ENCODE assay signal across 22 cellular contexts in genomic region chr15:93124126-93124525, GRCh38. TPM values are rescaled to one million over a fixed set of nuclear protein-coding genes. Genes with fewer than 3 reads are reported as not detected.
"Had no signal": no experiment of that assay in that cellular context is flagged by ENCODE, and none has a peak within 500 bp of the region (broad histone marks: within the 10 kb centered on the region; RNA-seq: fewer than 3 reads in every experiment).

No MANE protein-coding gene starts in this region.

- DNase-seq: dermis blood vessel endothelial cell; effector memory CD4-positive, alpha-beta T cell; erythroblast; esophagus squamous epithelium; foreskin melanocyte; glutamatergic neuron; heart right ventricle; hypothalamus; immature natural killer cell; islet precursor cell; kidney glomerular epithelial cell; left colon; left ventricle myocardium inferior; mammary epithelial cell; naive thymus-derived CD8-positive, alpha-beta T cell; stimulated activated CD4-positive, alpha-beta T cell treated with anti-CD3 and anti-CD28 coated beads, Interleukin-2, amount 100 ng/mL, for 24 hours; stimulated activated CD4-positive, alpha-beta T cell treated with anti-CD3 and anti-CD28 coated beads, Interleukin-4, amount 100 ng/mL, for 4 hours; stimulated activated naive CD8-positive, alpha-beta T cell treated with anti-CD3 and anti-CD28 coated beads, Interleukin-15, Interleukin-2, amounts not matched to agents 100 U/mL and 50 U/mL, for 24 hours; substantia nigra; upper lobe of left lung had no signal

- H3K4me3 Mint-ChIP-seq: immature natural killer cell; naive thymus-derived CD8-positive, alpha-beta T cell; stimulated activated memory B cell treated with anti-CD40 and anti-IgM and Interleukin-4, amounts not matched to agents 10 μg/mL and 1 μg/mL and 100 μg/mL, for 72 hours had no signal

- H3K27ac Mint-ChIP-seq: immature natural killer cell; stimulated activated memory B cell treated with anti-CD40 and anti-IgM and Interleukin-4, amounts not matched to agents 10 μg/mL and 1 μg/mL and 100 μg/mL, for 72 hours had no signal

- ATAC-seq: heart right ventricle; left colon; naive thymus-derived CD8-positive, alpha-beta T cell; sciatic nerve; stimulated activated memory B cell treated with anti-CD40 and anti-IgM and Interleukin-4, amounts not matched to agents 10 μg/mL and 1 μg/mL and 100 μg/mL, for 72 hours; stimulated activated naive CD8-positive, alpha-beta T cell treated with anti-CD3 and anti-CD28 coated beads, Interleukin-15, Interleukin-2, amounts not matched to agents 100 U/mL and 50 U/mL, for 24 hours had no signal

- H3K4me1 Mint-ChIP-seq: immature natural killer cell; naive thymus-derived CD8-positive, alpha-beta T cell; stimulated activated memory B cell treated with anti-CD40 and anti-IgM and Interleukin-4, amounts not matched to agents 10 μg/mL and 1 μg/mL and 100 μg/mL, for 72 hours had no signal

- H3K36me3 Mint-ChIP-seq: immature natural killer cell; naive thymus-derived CD8-positive, alpha-beta T cell; stimulated activated memory B cell treated with anti-CD40 and anti-IgM and Interleukin-4, amounts not matched to agents 10 μg/mL and 1 μg/mL and 100 μg/mL, for 72 hours had no signal

- H3K9me3 Mint-ChIP-seq: immature natural killer cell; naive thymus-derived CD8-positive, alpha-beta T cell; stimulated activated memory B cell treated with anti-CD40 and anti-IgM and Interleukin-4, amounts not matched to agents 10 μg/mL and 1 μg/mL and 100 μg/mL, for 72 hours had no signal

RNA-seq across cellular contexts. Expression of gene RGMA, which starts 35.1 kb away (rescaled TPM):
- total RNA-seq: naive thymus-derived CD8-positive, alpha-beta T cell had no signal
